Comparison of ENCODE assay signal across 9 cellular contexts in genomic region chr13:114111577-114111976, GRCh38. TPM values are rescaled to one million over a fixed set of nuclear protein-coding genes. Genes with fewer than 3 reads are reported as not detected.
DNase-seq lines count a peak whose midpoint lies in the region; ATAC-seq and TF ChIP-seq lines count a peak whose summit lies in the region.
"Had no signal": no experiment of that assay in that cellular context is flagged by ENCODE, and none has a peak within 500 bp of the region (broad histone marks: within the 10 kb centered on the region; RNA-seq: fewer than 3 reads in every experiment).

No MANE protein-coding gene starts in this region.

- ATAC-seq in GM21723 (IDR thresholded peaks at IDR 0.05; ENCODE audit: unreplicated experiment), result no peak
- ATAC-seq: right lobe of liver had no signal

- peak overlapping the region; percentile 39 for H3K4me3 Mint-ChIP-seq in activated naive CD4-positive, alpha-beta T cell treated with anti-CD3 and anti-CD28 coated beads for 36 hours
- H3K4me3 Mint-ChIP-seq in MCF 10A (ENCODE audit: unreplicated experiment), result no peak overlapping the region

- POLR2A ChIA-PET in MCF 10A (lab: Yijun Ruan, JAX), result no interaction called here

- H3K4me3 ChIP-seq in WI38 (ENCODE audit: low read depth, low read length), result peak overlapping the region; percentile 34
- H3K4me3 ChIP-seq: right lobe of liver had no signal

- peak; percentile 49 for DNase-seq in activated naive CD4-positive, alpha-beta T cell treated with anti-CD3 and anti-CD28 coated beads for 36 hours
- DNase-seq in activated naive CD4-positive, alpha-beta T cell treated with anti-CD3 and anti-CD28 coated beads, Interleukin-2, amount 50 U/mL, for 16 hours, result no peak
- DNase-seq in fibroblast of peridontal ligament (ENCODE audit: extremely low read depth) (peak; percentile 94), MCF 10A (ENCODE audit: unreplicated experiment) (no peak), GM19238 (ENCODE audit: insufficient read length, low spot score) (no peak)
- DNase-seq in stimulated activated naive CD4-positive, alpha-beta T cell treated with Interleukin-2 at 50 U/mL for 16 hours (lab: John Stamatoyannopoulos, UW), result peak; percentile 16

- BruUV-seq in MCF 10A (replicated peaks; lab: Mats Ljungman, UMichigan), result no TSS peak

- H3K36me3 Mint-ChIP-seq in activated naive CD4-positive, alpha-beta T cell treated with anti-CD3 and anti-CD28 coated beads for 36 hours (ENCODE audit: low read depth), result peaks cover 27% of the 10 kb centered on the region
- H3K36me3 Mint-ChIP-seq in MCF 10A (ENCODE audit: insufficient read depth, unreplicated experiment), result no peaks in the 10 kb centered on the region

- intact Hi-C loops in activated naive CD4-positive, alpha-beta T cell treated with anti-CD3 and anti-CD28 coated beads for 36 hours (cut with micrococcal nuclease), result loop anchor here (2.0 to 5.0 kb wide), 2 partner anchors 36 to 295 kb away; no protein-coding TSS in a partner anchor
- intact Hi-C loops in MCF 10A (cut with micrococcal nuclease), result no loop called here

- peak overlapping the region; percentile 68 for H3K27ac Mint-ChIP-seq in activated naive CD4-positive, alpha-beta T cell treated with anti-CD3 and anti-CD28 coated beads for 36 hours
- H3K27ac Mint-ChIP-seq in MCF 10A (ENCODE audit: low read depth, unreplicated experiment), result no peak overlapping the region

- CTCF ChIA-PET in activated naive CD4-positive, alpha-beta T cell treated with anti-CD3 and anti-CD28 coated beads for 36 hours (lab: Charles Lee), result interaction anchor here (0.8 to 3.7 kb wide), 6 partner anchors 19 to 87 kb away, joined by 3 to 23 read pairs (median 6); no protein-coding TSS in a partner anchor
- CTCF ChIA-PET in MCF 10A (lab: Yijun Ruan, JAX), result interaction anchor here (0.8 kb wide), 1 partner anchor 40 kb away, joined by 3 read pairs; no protein-coding TSS in a partner anchor

- H3K4me1 Mint-ChIP-seq in activated naive CD4-positive, alpha-beta T cell treated with anti-CD3 and anti-CD28 coated beads for 36 hours (ENCODE audit: low read depth), result peaks cover 83% of the 10 kb centered on the region
- peaks cover 5% of the 10 kb centered on the region for H3K4me1 Mint-ChIP-seq in MCF 10A (ENCODE audit: insufficient read depth, unreplicated experiment)

- no peaks in the 10 kb centered on the region for H3K9me3 Mint-ChIP-seq in activated naive CD4-positive, alpha-beta T cell treated with anti-CD3 and anti-CD28 coated beads for 36 hours
- no peaks in the 10 kb centered on the region for H3K9me3 Mint-ChIP-seq in MCF 10A (ENCODE audit: unreplicated experiment)

- TF ChIP-seq CTCF in WI38 (IDR thresholded peaks at IDR 0.05; ENCODE audit: low read depth, low read length), result no peak
- TF ChIP-seq CTCF in MCF 10A (IDR thresholded peaks at IDR 0.05; ENCODE audit: unreplicated experiment), result no peak

- H3K27me3 Mint-ChIP-seq in activated naive CD4-positive, alpha-beta T cell treated with anti-CD3 and anti-CD28 coated beads for 36 hours (ENCODE audit: low read depth), result no peaks in the 10 kb centered on the region
- H3K27me3 Mint-ChIP-seq in MCF 10A (ENCODE audit: insufficient read depth, unreplicated experiment), result no peaks in the 10 kb centered on the region

RNA-seq across cellular contexts. Expression of gene RASA3, which starts 20.8 kb away (rescaled TPM):
- total RNA-seq in activated naive CD4-positive, alpha-beta T cell treated with anti-CD3 and anti-CD28 coated beads for 36 hours, result 10 to 100 TPM; 48.3 to 48.8 TPM
- 9.1 and 12.1 TPM in 2 replicates for total RNA-seq in MCF 10A (2022)

Comparison
In these comparisons a context has a peak if more than half of its experiments do, and no peak if none do; other contexts are left out.
1. DNase-seq: peak in activated naive CD4-positive, alpha-beta T cell treated with anti-CD3 and anti-CD28 coated beads for 36 hours (single experiment), fibroblast of peridontal ligament (single experiment) and stimulated activated naive CD4-positive, alpha-beta T cell treated with Interleukin-2 at 50 U/mL for 16 hours (single experiment); none in activated naive CD4-positive, alpha-beta T cell treated with anti-CD3 and anti-CD28 coated beads, Interleukin-2, amount 50 U/mL, for 16 hours (single experiment), MCF 10A (single experiment) and GM19238 (single experiment).